1 cellular context compared by ENCODE assay signal in the genomic region with DNA sequence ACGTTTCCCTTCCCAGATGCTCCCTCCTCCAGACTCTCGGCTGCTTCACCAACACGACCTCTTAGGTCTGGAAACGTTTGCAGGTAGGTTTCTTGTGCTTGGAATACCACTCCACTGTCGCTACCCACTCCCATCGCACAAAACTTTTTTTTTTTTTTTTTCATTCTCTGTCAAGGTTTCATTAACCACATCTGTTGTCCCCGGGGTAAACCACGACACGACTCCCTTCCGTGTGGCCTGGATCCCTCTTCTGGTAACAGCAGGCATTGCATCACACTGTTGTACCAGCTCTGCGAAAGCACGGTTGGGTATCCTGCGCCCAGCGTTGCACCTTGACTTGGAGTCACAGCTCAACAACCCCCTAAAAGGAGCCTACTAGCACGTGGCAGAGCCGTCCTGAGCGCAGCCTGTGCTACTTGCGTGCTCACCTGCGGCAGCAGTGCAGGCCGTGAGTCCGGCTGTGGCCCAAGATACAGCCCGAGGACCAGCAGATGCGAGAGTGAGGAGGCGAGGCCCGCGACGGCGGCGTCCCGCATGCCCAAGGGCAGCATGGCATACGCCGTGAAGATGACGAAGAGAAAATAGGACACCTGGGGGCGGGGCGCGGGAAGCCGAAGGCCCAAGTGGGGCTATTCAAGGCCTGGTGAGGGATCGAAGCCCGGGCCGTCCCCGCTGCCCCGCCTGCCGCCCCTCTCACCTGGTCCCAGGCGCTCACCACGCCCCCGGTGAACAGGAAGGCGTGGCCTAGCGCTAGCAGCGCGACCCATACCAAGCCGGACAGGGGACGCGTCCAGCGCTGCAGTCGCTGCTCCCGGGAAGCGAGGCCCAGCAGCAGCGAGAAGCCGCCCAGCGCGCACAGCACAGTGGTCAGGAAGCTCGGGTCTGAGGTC.
TF ChIP-seq lines count a peak whose summit lies in the region.

No MANE protein-coding gene starts in this region.

TF ChIP-seq in HepG2, 621 proteins besides CTCF, POLR2A, EP300 and RAD21 (continued from another document and continues in another):
- TF ChIP-seq ETV5 (CRISPR knock-in tag; IDR thresholded peaks at IDR 0.05; ENCODE audit: borderline replicate concordance) (peak; percentile 14; the same call in 1 of the 2 replicates), TBX2 (CRISPR knock-in tag; IDR thresholded peaks at IDR 0.05; ENCODE audit: borderline replicate concordance) (peak; percentile 90; the same call in 1 of the 2 replicates), GZF1 (CRISPR knock-in tag; IDR thresholded peaks at IDR 0.05) (peak; percentile 71; the same call in 1 of the 2 replicates), ZNF30 (CRISPR knock-in tag; IDR thresholded peaks at IDR 0.05) (peak; percentile 99), HDAC1 (CRISPR knock-in tag; IDR thresholded peaks at IDR 0.05) (peak; percentile 82), BRCA1 (CRISPR knock-in tag; IDR thresholded peaks at IDR 0.05) (no peak), ZNF879 (CRISPR knock-in tag; IDR thresholded peaks at IDR 0.05) (peak; percentile 89; the same call in 1 of the 2 replicates), ZNF20 (CRISPR knock-in tag; IDR thresholded peaks at IDR 0.05) (no peak), ATRX (CRISPR knock-in tag; IDR thresholded peaks at IDR 0.05; ENCODE audit: borderline replicate concordance) (no peak), TBP (CRISPR knock-in tag; IDR thresholded peaks at IDR 0.05) (no peak), JUND (CRISPR knock-in tag; IDR thresholded peaks at IDR 0.05) (peak; percentile 62; the same call in 1 of the 2 replicates), SP2 (CRISPR knock-in tag; IDR thresholded peaks at IDR 0.05) (peak; percentile 20; the same call in 1 of the 2 replicates), ZNF235 (CRISPR knock-in tag; IDR thresholded peaks at IDR 0.05; ENCODE audit: borderline replicate concordance) (peak; percentile 90), ZNF556 (CRISPR knock-in tag; IDR thresholded peaks at IDR 0.05; ENCODE audit: borderline replicate concordance) (peak; percentile 93; the same call in 1 of the 2 replicates), SMAD1 (CRISPR knock-in tag; IDR thresholded peaks at IDR 0.05; ENCODE audit: borderline replicate concordance, low read depth) (peak; percentile 95; the same call in 1 of the 2 replicates), KMT2A (CRISPR knock-in tag; IDR thresholded peaks at IDR 0.05) (peak; percentile 63; the same call in 1 of the 2 replicates), ZFP82 (CRISPR knock-in tag; IDR thresholded peaks at IDR 0.05; ENCODE audit: borderline replicate concordance) (0 out of 2 replicates have a peak, but pooled peaks have one; percentile 66), ZSCAN30 (CRISPR knock-in tag; IDR thresholded peaks at IDR 0.05) (no peak), NONO (IDR thresholded peaks at IDR 0.05) (no peak), NONO (CRISPR knock-in tag; conservative IDR thresholded peaks at IDR 0.05) (peak; percentile 93), NFRKB (IDR thresholded peaks at IDR 0.05) (no peak), KDM6A (CRISPR knock-in tag; IDR thresholded peaks at IDR 0.05; ENCODE audit: low read depth) (0 out of 2 replicates have a peak, but pooled peaks have one; percentile 16), MEIS2 (CRISPR knock-in tag; IDR thresholded peaks at IDR 0.05) (peak; percentile 29; the same call in 1 of the 2 replicates), ZNF567 (CRISPR knock-in tag; IDR thresholded peaks at IDR 0.05; ENCODE audit: borderline replicate concordance) (peak; percentile 0), NRL (CRISPR knock-in tag; IDR thresholded peaks at IDR 0.05; ENCODE audit: borderline replicate concordance) (peak; percentile 98), ZNF589 (CRISPR knock-in tag; conservative IDR thresholded peaks at IDR 0.05) (peak; percentile 96), FOXC1 (CRISPR knock-in tag; IDR thresholded peaks at IDR 0.05; ENCODE audit: borderline replicate concordance) (peak; percentile 100), HIVEP1 (CRISPR knock-in tag; IDR thresholded peaks at IDR 0.05) (peak; percentile 98), PLRG1 (conservative IDR thresholded peaks at IDR 0.05) (no peak)
- TF ChIP-seq, protein P1, sequence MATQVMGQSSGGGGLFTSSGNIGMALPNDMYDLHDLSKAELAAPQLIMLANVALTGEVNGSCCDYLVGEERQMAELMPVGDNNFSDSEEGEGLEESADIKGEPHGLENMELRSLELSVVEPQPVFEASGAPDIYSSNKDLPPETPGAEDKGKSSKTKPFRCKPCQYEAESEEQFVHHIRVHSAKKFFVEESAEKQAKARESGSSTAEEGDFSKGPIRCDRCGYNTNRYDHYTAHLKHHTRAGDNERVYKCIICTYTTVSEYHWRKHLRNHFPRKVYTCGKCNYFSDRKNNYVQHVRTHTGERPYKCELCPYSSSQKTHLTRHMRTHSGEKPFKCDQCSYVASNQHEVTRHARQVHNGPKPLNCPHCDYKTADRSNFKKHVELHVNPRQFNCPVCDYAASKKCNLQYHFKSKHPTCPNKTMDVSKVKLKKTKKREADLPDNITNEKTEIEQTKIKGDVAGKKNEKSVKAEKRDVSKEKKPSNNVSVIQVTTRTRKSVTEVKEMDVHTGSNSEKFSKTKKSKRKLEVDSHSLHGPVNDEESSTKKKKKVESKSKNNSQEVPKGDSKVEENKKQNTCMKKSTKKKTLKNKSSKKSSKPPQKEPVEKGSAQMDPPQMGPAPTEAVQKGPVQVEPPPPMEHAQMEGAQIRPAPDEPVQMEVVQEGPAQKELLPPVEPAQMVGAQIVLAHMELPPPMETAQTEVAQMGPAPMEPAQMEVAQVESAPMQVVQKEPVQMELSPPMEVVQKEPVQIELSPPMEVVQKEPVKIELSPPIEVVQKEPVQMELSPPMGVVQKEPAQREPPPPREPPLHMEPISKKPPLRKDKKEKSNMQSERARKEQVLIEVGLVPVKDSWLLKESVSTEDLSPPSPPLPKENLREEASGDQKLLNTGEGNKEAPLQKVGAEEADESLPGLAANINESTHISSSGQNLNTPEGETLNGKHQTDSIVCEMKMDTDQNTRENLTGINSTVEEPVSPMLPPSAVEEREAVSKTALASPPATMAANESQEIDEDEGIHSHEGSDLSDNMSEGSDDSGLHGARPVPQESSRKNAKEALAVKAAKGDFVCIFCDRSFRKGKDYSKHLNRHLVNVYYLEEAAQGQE (IDR thresholded peaks at IDR 0.05; ENCODE audit: borderline replicate concordance in 1 of 2, low read depth in 1 of 2, low read length in 2 of 2): no peak
- TF ChIP-seq, protein P2, sequence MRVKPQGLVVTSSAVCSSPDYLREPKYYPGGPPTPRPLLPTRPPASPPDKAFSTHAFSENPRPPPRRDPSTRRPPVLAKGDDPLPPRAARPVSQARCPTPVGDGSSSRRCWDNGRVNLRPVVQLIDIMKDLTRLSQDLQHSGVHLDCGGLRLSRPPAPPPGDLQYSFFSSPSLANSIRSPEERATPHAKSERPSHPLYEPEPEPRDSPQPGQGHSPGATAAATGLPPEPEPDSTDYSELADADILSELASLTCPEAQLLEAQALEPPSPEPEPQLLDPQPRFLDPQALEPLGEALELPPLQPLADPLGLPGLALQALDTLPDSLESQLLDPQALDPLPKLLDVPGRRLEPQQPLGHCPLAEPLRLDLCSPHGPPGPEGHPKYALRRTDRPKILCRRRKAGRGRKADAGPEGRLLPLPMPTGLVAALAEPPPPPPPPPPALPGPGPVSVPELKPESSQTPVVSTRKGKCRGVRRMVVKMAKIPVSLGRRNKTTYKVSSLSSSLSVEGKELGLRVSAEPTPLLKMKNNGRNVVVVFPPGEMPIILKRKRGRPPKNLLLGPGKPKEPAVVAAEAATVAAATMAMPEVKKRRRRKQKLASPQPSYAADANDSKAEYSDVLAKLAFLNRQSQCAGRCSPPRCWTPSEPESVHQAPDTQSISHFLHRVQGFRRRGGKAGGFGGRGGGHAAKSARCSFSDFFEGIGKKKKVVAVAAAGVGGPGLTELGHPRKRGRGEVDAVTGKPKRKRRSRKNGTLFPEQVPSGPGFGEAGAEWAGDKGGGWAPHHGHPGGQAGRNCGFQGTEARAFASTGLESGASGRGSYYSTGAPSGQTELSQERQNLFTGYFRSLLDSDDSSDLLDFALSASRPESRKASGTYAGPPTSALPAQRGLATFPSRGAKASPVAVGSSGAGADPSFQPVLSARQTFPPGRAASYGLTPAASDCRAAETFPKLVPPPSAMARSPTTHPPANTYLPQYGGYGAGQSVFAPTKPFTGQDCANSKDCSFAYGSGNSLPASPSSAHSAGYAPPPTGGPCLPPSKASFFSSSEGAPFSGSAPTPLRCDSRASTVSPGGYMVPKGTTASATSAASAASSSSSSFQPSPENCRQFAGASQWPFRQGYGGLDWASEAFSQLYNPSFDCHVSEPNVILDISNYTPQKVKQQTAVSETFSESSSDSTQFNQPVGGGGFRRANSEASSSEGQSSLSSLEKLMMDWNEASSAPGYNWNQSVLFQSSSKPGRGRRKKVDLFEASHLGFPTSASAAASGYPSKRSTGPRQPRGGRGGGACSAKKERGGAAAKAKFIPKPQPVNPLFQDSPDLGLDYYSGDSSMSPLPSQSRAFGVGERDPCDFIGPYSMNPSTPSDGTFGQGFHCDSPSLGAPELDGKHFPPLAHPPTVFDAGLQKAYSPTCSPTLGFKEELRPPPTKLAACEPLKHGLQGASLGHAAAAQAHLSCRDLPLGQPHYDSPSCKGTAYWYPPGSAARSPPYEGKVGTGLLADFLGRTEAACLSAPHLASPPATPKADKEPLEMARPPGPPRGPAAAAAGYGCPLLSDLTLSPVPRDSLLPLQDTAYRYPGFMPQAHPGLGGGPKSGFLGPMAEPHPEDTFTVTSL (CRISPR knock-in tag; IDR thresholded peaks at IDR 0.05; ENCODE audit: borderline replicate concordance): peak; percentile 43; the same call in 1 of the 2 replicates
- TF ChIP-seq, protein P3, sequence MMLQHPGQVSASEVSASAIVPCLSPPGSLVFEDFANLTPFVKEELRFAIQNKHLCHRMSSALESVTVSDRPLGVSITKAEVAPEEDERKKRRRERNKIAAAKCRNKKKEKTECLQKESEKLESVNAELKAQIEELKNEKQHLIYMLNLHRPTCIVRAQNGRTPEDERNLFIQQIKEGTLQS (CRISPR knock-in tag; IDR thresholded peaks at IDR 0.05): peak; percentile 55
- TF ChIP-seq, protein P4, sequence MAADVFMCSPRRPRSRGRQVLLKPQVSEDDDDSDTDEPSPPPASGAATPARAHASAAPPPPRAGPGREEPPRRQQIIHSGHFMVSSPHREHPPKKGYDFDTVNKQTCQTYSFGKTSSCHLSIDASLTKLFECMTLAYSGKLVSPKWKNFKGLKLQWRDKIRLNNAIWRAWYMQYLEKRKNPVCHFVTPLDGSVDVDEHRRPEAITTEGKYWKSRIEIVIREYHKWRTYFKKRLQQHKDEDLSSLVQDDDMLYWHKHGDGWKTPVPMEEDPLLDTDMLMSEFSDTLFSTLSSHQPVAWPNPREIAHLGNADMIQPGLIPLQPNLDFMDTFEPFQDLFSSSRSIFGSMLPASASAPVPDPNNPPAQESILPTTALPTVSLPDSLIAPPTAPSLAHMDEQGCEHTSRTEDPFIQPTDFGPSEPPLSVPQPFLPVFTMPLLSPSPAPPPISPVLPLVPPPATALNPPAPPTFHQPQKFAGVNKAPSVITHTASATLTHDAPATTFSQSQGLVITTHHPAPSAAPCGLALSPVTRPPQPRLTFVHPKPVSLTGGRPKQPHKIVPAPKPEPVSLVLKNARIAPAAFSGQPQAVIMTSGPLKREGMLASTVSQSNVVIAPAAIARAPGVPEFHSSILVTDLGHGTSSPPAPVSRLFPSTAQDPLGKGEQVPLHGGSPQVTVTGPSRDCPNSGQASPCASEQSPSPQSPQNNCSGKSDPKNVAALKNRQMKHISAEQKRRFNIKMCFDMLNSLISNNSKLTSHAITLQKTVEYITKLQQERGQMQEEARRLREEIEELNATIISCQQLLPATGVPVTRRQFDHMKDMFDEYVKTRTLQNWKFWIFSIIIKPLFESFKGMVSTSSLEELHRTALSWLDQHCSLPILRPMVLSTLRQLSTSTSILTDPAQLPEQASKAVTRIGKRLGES (CRISPR knock-in tag; IDR thresholded peaks at IDR 0.05; ENCODE audit: borderline replicate concordance): no peak
- TF ChIP-seq, protein P5, sequence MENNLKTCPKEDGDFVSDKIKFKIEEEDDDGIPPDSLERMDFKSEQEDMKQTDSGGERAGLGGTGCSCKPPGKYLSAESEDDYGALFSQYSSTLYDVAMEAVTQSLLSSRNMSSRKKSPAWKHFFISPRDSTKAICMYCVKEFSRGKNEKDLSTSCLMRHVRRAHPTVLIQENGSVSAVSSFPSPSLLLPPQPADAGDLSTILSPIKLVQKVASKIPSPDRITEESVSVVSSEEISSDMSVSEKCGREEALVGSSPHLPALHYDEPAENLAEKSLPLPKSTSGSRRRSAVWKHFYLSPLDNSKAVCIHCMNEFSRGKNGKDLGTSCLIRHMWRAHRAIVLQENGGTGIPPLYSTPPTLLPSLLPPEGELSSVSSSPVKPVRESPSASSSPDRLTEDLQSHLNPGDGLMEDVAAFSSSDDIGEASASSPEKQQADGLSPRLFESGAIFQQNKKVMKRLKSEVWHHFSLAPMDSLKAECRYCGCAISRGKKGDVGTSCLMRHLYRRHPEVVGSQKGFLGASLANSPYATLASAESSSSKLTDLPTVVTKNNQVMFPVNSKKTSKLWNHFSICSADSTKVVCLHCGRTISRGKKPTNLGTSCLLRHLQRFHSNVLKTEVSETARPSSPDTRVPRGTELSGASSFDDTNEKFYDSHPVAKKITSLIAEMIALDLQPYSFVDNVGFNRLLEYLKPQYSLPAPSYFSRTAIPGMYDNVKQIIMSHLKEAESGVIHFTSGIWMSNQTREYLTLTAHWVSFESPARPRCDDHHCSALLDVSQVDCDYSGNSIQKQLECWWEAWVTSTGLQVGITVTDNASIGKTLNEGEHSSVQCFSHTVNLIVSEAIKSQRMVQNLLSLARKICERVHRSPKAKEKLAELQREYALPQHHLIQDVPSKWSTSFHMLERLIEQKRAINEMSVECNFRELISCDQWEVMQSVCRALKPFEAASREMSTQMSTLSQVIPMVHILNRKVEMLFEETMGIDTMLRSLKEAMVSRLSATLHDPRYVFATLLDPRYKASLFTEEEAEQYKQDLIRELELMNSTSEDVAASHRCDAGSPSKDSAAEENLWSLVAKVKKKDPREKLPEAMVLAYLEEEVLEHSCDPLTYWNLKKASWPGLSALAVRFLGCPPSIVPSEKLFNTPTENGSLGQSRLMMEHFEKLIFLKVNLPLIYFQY (CRISPR knock-in tag; IDR thresholded peaks at IDR 0.05; ENCODE audit: borderline replicate concordance): peak; percentile 73; the same call in 1 of the 2 replicates
- TF ChIP-seq, protein P6, sequence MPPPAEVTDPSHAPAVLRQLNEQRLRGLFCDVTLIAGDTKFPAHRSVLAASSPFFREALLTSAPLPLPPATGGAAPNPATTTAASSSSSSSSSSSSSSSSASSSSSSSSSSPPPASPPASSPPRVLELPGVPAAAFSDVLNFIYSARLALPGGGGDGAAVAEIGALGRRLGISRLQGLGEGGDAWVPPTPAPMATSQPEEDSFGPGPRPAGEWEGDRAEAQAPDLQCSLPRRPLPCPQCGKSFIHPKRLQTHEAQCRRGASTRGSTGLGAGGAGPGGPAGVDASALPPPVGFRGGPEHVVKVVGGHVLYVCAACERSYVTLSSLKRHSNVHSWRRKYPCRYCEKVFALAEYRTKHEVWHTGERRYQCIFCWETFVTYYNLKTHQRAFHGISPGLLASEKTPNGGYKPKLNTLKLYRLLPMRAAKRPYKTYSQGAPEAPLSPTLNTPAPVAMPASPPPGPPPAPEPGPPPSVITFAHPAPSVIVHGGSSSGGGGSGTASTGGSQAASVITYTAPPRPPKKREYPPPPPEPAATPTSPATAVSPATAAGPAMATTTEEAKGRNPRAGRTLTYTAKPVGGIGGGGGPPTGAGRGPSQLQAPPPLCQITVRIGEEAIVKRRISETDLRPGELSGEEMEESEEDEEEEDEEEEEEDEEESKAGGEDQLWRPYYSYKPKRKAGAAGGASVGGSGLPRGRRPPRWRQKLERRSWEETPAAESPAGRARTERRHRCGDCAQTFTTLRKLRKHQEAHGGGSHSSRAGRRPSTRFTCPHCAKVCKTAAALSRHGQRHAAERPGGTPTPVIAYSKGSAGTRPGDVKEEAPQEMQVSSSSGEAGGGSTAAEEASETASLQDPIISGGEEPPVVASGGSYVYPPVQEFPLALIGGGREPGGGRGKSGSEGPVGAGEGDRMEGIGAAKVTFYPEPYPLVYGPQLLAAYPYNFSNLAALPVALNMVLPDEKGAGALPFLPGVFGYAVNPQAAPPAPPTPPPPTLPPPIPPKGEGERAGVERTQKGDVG (CRISPR knock-in tag; IDR thresholded peaks at IDR 0.05; ENCODE audit: borderline replicate concordance): peak; percentile 59; the same call in 1 of the 2 replicates
